ENCODE assay signal across 19 cellular contexts in genomic region chr5:58074222-58074621, GRCh38.
"Had no signal": no experiment of that assay in that cellular context is flagged by ENCODE, and none has a peak within 500 bp of the region (broad histone marks: within the 10 kb centered on the region; RNA-seq: fewer than 3 reads in every experiment).

No MANE protein-coding gene starts in this region.

- H3K4me1 ChIP-seq: body of pancreas, foreskin keratinocyte, right lobe of liver, suprapubic skin, uterus had no signal

- H3K27me3 ChIP-seq: body of pancreas, foreskin keratinocyte, right lobe of liver, stomach, suprapubic skin, uterus had no signal

- H3K4me3 ChIP-seq: body of pancreas, right lobe of liver, skin epidermis, stomach, suprapubic skin, uterus had no signal

- DNase-seq: activated CD4-positive, alpha-beta T cell treated with anti-CD3 and anti-CD28 coated beads for 1 hour; activated gamma-delta T cell treated with Interleukin-2 at 50 U/mL for 16 hours; activated T-cell treated with anti-CD3 and anti-CD28 coated beads, Interleukin-2, amount 50 U/mL, for 1 hour; anterior cingulate cortex; body of pancreas; effector memory CD4-positive, alpha-beta T cell; foreskin keratinocyte; hippocampal formation; nephron progenitor cell; nucleus accumbens; right lobe of liver; stimulated activated CD4-positive, alpha-beta T cell treated with anti-CD3 and anti-CD28 coated beads, Interleukin-2, amount 100 ng/mL, for 24 hours; stomach; T-helper 9 cell; trophoblast cell; uterus had no signal

- ATAC-seq: body of pancreas; foreskin keratinocyte; stimulated activated effector memory CD8-positive, alpha-beta T cell treated with anti-CD3 and anti-CD28 coated beads, Interleukin-12 subunit alpha, Interleukin-12 subunit beta, amount 100 ng/mL, for 72 hours had no signal

- H3K36me3 ChIP-seq: right lobe of liver, stomach, suprapubic skin, uterus had no signal

- H3K27ac ChIP-seq: body of pancreas, foreskin keratinocyte, right lobe of liver, skin epidermis, stomach, suprapubic skin, uterus had no signal

- H3K9me3 ChIP-seq: body of pancreas, right lobe of liver, stomach, suprapubic skin, uterus had no signal
